8 cellular contexts compared by ENCODE assay signal in the genomic region with DNA sequence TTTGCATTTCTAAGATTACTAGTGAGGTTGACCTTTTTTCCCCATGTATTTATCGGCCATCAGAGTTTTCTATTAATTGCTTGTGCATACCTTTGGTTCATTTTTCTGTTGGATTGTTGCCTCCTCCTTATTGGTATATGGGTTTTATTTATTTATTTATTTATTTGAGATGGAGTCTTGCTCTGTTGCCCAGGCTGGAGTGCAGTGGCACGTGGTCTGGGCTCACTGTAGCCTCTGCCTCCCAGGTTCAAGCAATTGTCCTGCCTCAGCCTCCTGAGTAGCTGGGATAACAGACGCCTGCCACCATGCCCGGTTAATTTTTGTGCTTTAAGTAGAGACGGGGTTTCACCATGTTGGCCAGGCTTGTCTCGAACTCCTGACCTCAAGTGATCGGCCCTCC. TPM values are rescaled to one million over a fixed set of nuclear protein-coding genes. Genes with fewer than 3 reads are reported as not detected.
DNase-seq lines count a peak whose midpoint lies in the region; ATAC-seq and TF ChIP-seq lines count a peak whose summit lies in the region.
"Not testable (repeated sequence)": the region's sequence is repeated elsewhere in the genome, so short reads cannot be mapped to it uniquely, and the experiment has no call there.

No MANE protein-coding gene starts in this region.

- H3K4me1 ChIP-seq in CD4-positive, CD25-positive, alpha-beta regulatory T cell (ENCODE audit: control insufficient read depth, insufficient read depth, low read length, poor library complexity, severe bottlenecking) = peaks cover 62% of the 10 kb centered on the region
- H3K4me1 ChIP-seq in GM23248 (ENCODE audit: insufficient read depth) = peaks cover 37% of the 10 kb centered on the region
- not testable (repeated sequence) for H3K4me1 ChIP-seq in endodermal cell (ENCODE audit: control insufficient read depth, insufficient read depth, low read length)

- H2AFZ ChIP-seq in GM23248 = not testable (repeated sequence)

- not testable (repeated sequence) for H3K27ac ChIP-seq in CD4-positive, CD25-positive, alpha-beta regulatory T cell (ENCODE audit: insufficient read depth, low read length, poor library complexity, severe bottlenecking); endodermal cell (ENCODE audit: low read depth, low read length)
- H3K27ac ChIP-seq in GM23248 = 0 out of 2 replicates have a peak overlapping the region, but pooled peaks have one; percentile 99
- H3K27ac ChIP-seq in SK-N-MC = 0 out of 2 replicates have a peak overlapping the region, but pooled peaks have one; percentile 11

- peak overlapping the region in 2 of 3 donors; percentile 12 to 21 for H3K27ac Mint-ChIP-seq in CD4-positive, CD25-positive, alpha-beta regulatory T cell
- peak overlapping the region; percentile 24 for H3K27ac Mint-ChIP-seq in activated CD8-positive, alpha-beta memory T cell treated with anti-CD3 and anti-CD28 coated beads, Interleukin-2, amount 10 ng/mL, durations not matched to agents 7 days and 5 days
- not testable (repeated sequence) for H3K27ac Mint-ChIP-seq in activated naive CD8-positive, alpha-beta T cell
- H3K27ac Mint-ChIP-seq in endodermal cell (peak overlapping the region; percentile 11), natural killer cell (peak overlapping the region; percentile 68 to 72)
- H3K27ac Mint-ChIP-seq in stimulated activated naive CD8-positive, alpha-beta T cell treated with anti-CD3 and anti-CD28 coated beads, Interleukin-15, amount 100 ng/mL, for 72 hours = peak overlapping the region in 1 of 2 donors; percentile 25

- H3K4me3 ChIP-seq in CD4-positive, CD25-positive, alpha-beta regulatory T cell (ENCODE audit: low read depth, low read length) = peak overlapping the region; percentile 59
- not testable (repeated sequence) for H3K4me3 ChIP-seq in GM23248; SK-N-MC; endodermal cell (ENCODE audit: low read length)

- peaks cover 11% of the 10 kb centered on the region; the same call in 1 of the 2 replicates for H4K20me1 ChIP-seq in GM23248 (ENCODE audit: insufficient read depth)

- H3K27me3 Mint-ChIP-seq in CD4-positive, CD25-positive, alpha-beta regulatory T cell; activated CD8-positive, alpha-beta memory T cell treated with anti-CD3 and anti-CD28 coated beads, Interleukin-2, amount 10 ng/mL, durations not matched to agents 7 days and 5 days; activated naive CD8-positive, alpha-beta T cell; endodermal cell (ENCODE audit: insufficient read depth); natural killer cell (ENCODE audit: low read depth in 2 of 2); stimulated activated naive CD8-positive, alpha-beta T cell treated with anti-CD3 and anti-CD28 coated beads, Interleukin-15, amount 100 ng/mL, for 72 hours: not testable (repeated sequence)

- H3K9ac ChIP-seq in GM23248; SK-N-MC (ENCODE audit: insufficient read length); endodermal cell (ENCODE audit: extremely low read depth, low read length, poor library complexity, severe bottlenecking): not testable (repeated sequence)

- in situ Hi-C loops in GM23248 (cut with MboI) = not testable (repeated sequence)

- ATAC-seq in CD4-positive, CD25-positive, alpha-beta regulatory T cell (ENCODE audit: low read depth in 2 of 2); activated CD8-positive, alpha-beta memory T cell treated with anti-CD3 and anti-CD28 coated beads, Interleukin-2, amount 10 ng/mL, durations not matched to agents 7 days and 5 days; natural killer cell; stimulated activated naive CD8-positive, alpha-beta T cell treated with anti-CD3 and anti-CD28 coated beads, Interleukin-15, amount 100 ng/mL, for 72 hours: not testable (repeated sequence)

- H3K9me3 Mint-ChIP-seq in CD4-positive, CD25-positive, alpha-beta regulatory T cell; activated CD8-positive, alpha-beta memory T cell treated with anti-CD3 and anti-CD28 coated beads, Interleukin-2, amount 10 ng/mL, durations not matched to agents 7 days and 5 days (ENCODE audit: low read depth); activated naive CD8-positive, alpha-beta T cell (ENCODE audit: low read depth); endodermal cell; natural killer cell; stimulated activated naive CD8-positive, alpha-beta T cell treated with anti-CD3 and anti-CD28 coated beads, Interleukin-15, amount 100 ng/mL, for 72 hours: not testable (repeated sequence)

- peak overlapping the region; percentile 73 for H3K4me2 ChIP-seq in GM23248 (ENCODE audit: unreplicated experiment)

- H3K36me3 Mint-ChIP-seq in CD4-positive, CD25-positive, alpha-beta regulatory T cell = peaks cover 19% of the 10 kb centered on the region
- peaks cover 39% of the 10 kb centered on the region for H3K36me3 Mint-ChIP-seq in activated CD8-positive, alpha-beta memory T cell treated with anti-CD3 and anti-CD28 coated beads, Interleukin-2, amount 10 ng/mL, durations not matched to agents 7 days and 5 days
- not testable (repeated sequence) for H3K36me3 Mint-ChIP-seq in activated naive CD8-positive, alpha-beta T cell; natural killer cell
- H3K36me3 Mint-ChIP-seq in endodermal cell (ENCODE audit: low read depth) = peaks cover 31% of the 10 kb centered on the region

- DNase-seq in CD4-positive, CD25-positive, alpha-beta regulatory T cell; GM23248; SK-N-MC (ENCODE audit: low read depth, low spot score); activated CD8-positive, alpha-beta memory T cell treated with anti-CD3 and anti-CD28 coated beads, Interleukin-2, amount 10 ng/mL, durations not matched to agents 7 days and 5 days; endodermal cell; natural killer cell; stimulated activated naive CD8-positive, alpha-beta T cell treated with anti-CD3 and anti-CD28 coated beads, Interleukin-15, amount 100 ng/mL, for 72 hours: not testable (repeated sequence)

- not testable (repeated sequence) for H3K27me3 ChIP-seq in CD4-positive, CD25-positive, alpha-beta regulatory T cell (ENCODE audit: control insufficient read depth, insufficient read depth, low read length); GM23248 (replicated peaks; ENCODE audit: insufficient read depth); endodermal cell (ENCODE audit: control insufficient read depth, insufficient read depth, low read length, poor library complexity, severe bottlenecking)

- CTCF ChIA-PET in activated CD8-positive, alpha-beta memory T cell treated with anti-CD3 and anti-CD28 coated beads, Interleukin-2, amount 10 ng/mL, durations not matched to agents 7 days and 5 days (lab: Charles Lee) = interaction anchor here (1.0 kb wide), 1 partner anchor 74 kb away, joined by 3 read pairs; no protein-coding TSS in a partner anchor

- H3K79me2 ChIP-seq in GM23248 (ENCODE audit: insufficient read depth) = peaks cover 100% of the 10 kb centered on the region

- H3K4me1 Mint-ChIP-seq in CD4-positive, CD25-positive, alpha-beta regulatory T cell = peaks cover 39 to 90% (median 56%) of the 10 kb centered on the region in 4 donors
- H3K4me1 Mint-ChIP-seq in activated CD8-positive, alpha-beta memory T cell treated with anti-CD3 and anti-CD28 coated beads, Interleukin-2, amount 10 ng/mL, durations not matched to agents 7 days and 5 days = peaks cover 56% of the 10 kb centered on the region
- peaks cover 66% of the 10 kb centered on the region for H3K4me1 Mint-ChIP-seq in activated naive CD8-positive, alpha-beta T cell (ENCODE audit: low read depth)
- H3K4me1 Mint-ChIP-seq in endodermal cell (peaks cover 29% of the 10 kb centered on the region), natural killer cell (peaks cover 48 to 78% of the 10 kb centered on the region in 2 donors)
- peaks cover 58% of the 10 kb centered on the region for H3K4me1 Mint-ChIP-seq in stimulated activated naive CD8-positive, alpha-beta T cell treated with anti-CD3 and anti-CD28 coated beads, Interleukin-15, amount 100 ng/mL, for 72 hours

- peak overlapping the region in 3 of 4 donors; percentile 21 to 44 (median 41) for H3K4me3 Mint-ChIP-seq in CD4-positive, CD25-positive, alpha-beta regulatory T cell
- peak overlapping the region; percentile 33 for H3K4me3 Mint-ChIP-seq in activated CD8-positive, alpha-beta memory T cell treated with anti-CD3 and anti-CD28 coated beads, Interleukin-2, amount 10 ng/mL, durations not matched to agents 7 days and 5 days
- peak overlapping the region; percentile 53 for H3K4me3 Mint-ChIP-seq in activated naive CD8-positive, alpha-beta T cell
- not testable (repeated sequence) for H3K4me3 Mint-ChIP-seq in endodermal cell, natural killer cell
- H3K4me3 Mint-ChIP-seq in stimulated activated naive CD8-positive, alpha-beta T cell treated with anti-CD3 and anti-CD28 coated beads, Interleukin-15, amount 100 ng/mL, for 72 hours = peak overlapping the region; percentile 5 to 67

- not testable (repeated sequence) for TF ChIP-seq CTCF in endodermal cell (conservative IDR thresholded peaks at IDR 0.05); natural killer cell (IDR thresholded peaks at IDR 0.05)

- intact Hi-C loops in natural killer cell (cut with micrococcal nuclease) = not testable (repeated sequence)

- H3K9me2 ChIP-seq in GM23248 (ENCODE audit: insufficient read depth) = not testable (repeated sequence)

- peaks cover 16% of the 10 kb centered on the region; the same call in 1 of the 2 replicates for H3F3A ChIP-seq in GM23248 (ENCODE audit: insufficient read depth)

- 50 to 73% methylated on average over 3 to 7 of the region's 7 CpGs for WGBS in GM23248 (ENCODE audit: low coverage in 1 of 2, low lambda C conversion rate in 2 of 2, missing lambda C conversion rate in 2 of 2), 2 experiments
- WGBS in endodermal cell (ENCODE audit: insufficient coverage in 1 of 2, insufficient read length in 1 of 2), 2 experiments = 95 to 100% methylated on average over 1 to 7 of the region's 7 CpGs

- not testable (repeated sequence) for H3K36me3 ChIP-seq in CD4-positive, CD25-positive, alpha-beta regulatory T cell (ENCODE audit: control insufficient read depth, insufficient read depth, low read length); GM23248 (ENCODE audit: low read depth); endodermal cell (ENCODE audit: control insufficient read depth, insufficient read depth, low read length)
- H3K36me3 ChIP-seq in SK-N-MC (ENCODE audit: insufficient read depth, low read length) = peaks cover 35% of the 10 kb centered on the region

- H3K9me3 ChIP-seq in CD4-positive, CD25-positive, alpha-beta regulatory T cell (ENCODE audit: control insufficient read depth in 2 of 2, low read length in 2 of 2); GM23248 (ENCODE audit: low read depth); SK-N-MC (ENCODE audit: low read depth, low read length); endodermal cell (ENCODE audit: control insufficient read depth, low read length): not testable (repeated sequence)

RNA-seq across cellular contexts. Expression of gene ZFX, which starts 6.2 kb away (rescaled TPM):
- 104 TPM for total RNA-seq in CD4-positive, CD25-positive, alpha-beta regulatory T cell
- 10 to 100 TPM; 20.4 to 41.6 (median 38.8) TPM for polyA plus RNA-seq in CD4-positive, CD25-positive, alpha-beta regulatory T cell
- 24.1 and 26.7 TPM in 2 replicates for total RNA-seq in GM23248 (2014; rRNA removed; shearing (Covaris generic))
- 16.7 and 19.6 TPM in 2 replicates for polyA plus RNA-seq in GM23248 (2016; fragmentation: Nextera tagmentation; extraction: Ambion mirVana)
- total RNA-seq in activated CD8-positive, alpha-beta memory T cell treated with anti-CD3 and anti-CD28 coated beads, Interleukin-2, amount 10 ng/mL, durations not matched to agents 7 days and 5 days = 10 to 100 TPM; 41.9 to 44.5 TPM
- total RNA-seq in endodermal cell (10 to 100 TPM; 20.3 to 51.0 TPM), natural killer cell (100 to 1,000 TPM in 1 of 3 donors, 10 to 100 TPM in 2; 60.9 to 123 (median 63.0) TPM)
- polyA plus RNA-seq in endodermal cell (2013, experiment 1 of 2) = 13.0 TPM
- 14.6 TPM for polyA plus RNA-seq in endodermal cell (2013, experiment 2 of 2)
